In the genomic region with DNA sequence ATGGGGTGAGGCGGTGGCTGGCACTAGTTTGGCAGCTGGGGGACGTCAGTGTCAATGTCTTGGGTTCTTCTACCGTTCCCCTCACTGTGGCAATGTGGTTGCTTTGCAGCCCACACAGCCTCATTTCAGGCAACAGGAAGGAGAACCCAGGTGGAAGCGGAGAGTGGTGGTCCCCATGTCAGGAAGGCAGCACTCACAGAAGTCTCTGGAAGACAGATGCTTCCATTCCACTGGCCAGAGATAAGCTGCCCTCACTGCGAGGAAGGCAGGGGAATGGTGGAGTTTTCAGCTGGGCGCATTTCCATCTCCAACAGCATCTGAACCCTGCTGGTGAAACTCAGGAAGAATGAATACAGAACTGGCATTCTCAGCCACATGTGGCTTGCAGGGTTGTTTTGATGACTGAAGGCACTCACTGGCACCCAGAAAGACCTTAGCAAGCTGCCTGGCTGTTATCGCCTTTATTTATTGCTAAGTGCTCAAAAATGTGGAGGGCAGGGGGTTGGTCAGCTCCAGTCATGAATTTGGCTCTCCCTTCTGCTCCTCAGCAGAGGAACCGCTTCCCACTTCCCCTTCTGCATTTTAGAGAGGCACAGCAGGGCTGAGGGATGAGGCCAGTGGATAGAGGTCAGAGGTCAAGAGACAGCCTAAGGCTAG, we compare ENCODE assay signal across 14 cellular contexts. TPM values are rescaled to one million over a fixed set of nuclear protein-coding genes. Genes with fewer than 3 reads are reported as not detected.
DNase-seq lines count a peak whose midpoint lies in the region; ATAC-seq and TF ChIP-seq lines count a peak whose summit lies in the region.
"Had no signal": no experiment of that assay in that cellular context is flagged by ENCODE, and none has a peak within 500 bp of the region (broad histone marks: within the 10 kb centered on the region; RNA-seq: fewer than 3 reads in every experiment).

No MANE protein-coding gene starts in this region.

- no peak for ATAC-seq in HG03039 (IDR thresholded peaks at IDR 0.05; ENCODE audit: unreplicated experiment)
- no peak for ATAC-seq in GM21447 (IDR thresholded peaks at IDR 0.05; ENCODE audit: unreplicated experiment)
- ATAC-seq: stimulated activated effector memory CD8-positive, alpha-beta T cell treated with anti-CD3 and anti-CD28 coated beads, Interleukin-12 subunit alpha, Interleukin-12 subunit beta, amount 100 ng/mL, for 72 hours had no signal

- H3K4me3 ChIP-seq in cardiac fibroblast (replicated peaks in 1 of 2; ENCODE audit: low read depth in 2 of 2, low read length in 2 of 2) (no peak overlapping the region), BE2C (ENCODE audit: low read depth, low read length) (no peak overlapping the region)
- H3K4me3 ChIP-seq: lower lobe of right lung had no signal

- TF ChIP-seq CTCF in cardiac fibroblast (IDR thresholded peaks at IDR 0.05; ENCODE audit: low read depth, low read length) (no peak), nephron progenitor cell (IDR thresholded peaks at IDR 0.05) (no peak), BE2C (IDR thresholded peaks at IDR 0.05; ENCODE audit: low read depth, low read length) (no peak)

- H3K36me3 ChIP-seq in BE2C = no peaks in the 10 kb centered on the region
- H3K36me3 ChIP-seq: lower lobe of right lung had no signal

- peaks cover 46% of the 10 kb centered on the region for H3K4me1 Mint-ChIP-seq in nephron progenitor cell
- H3K4me1 Mint-ChIP-seq: activated naive CD4-positive, alpha-beta T cell treated with anti-CD3 and anti-CD28 coated beads, Interleukin-2, amount 50 U/mL, for 24 hours had no signal

- no peaks in the 10 kb centered on the region for H3K36me3 Mint-ChIP-seq in nephron progenitor cell (ENCODE audit: low read depth)
- H3K36me3 Mint-ChIP-seq: activated naive CD4-positive, alpha-beta T cell treated with anti-CD3 and anti-CD28 coated beads, Interleukin-2, amount 50 U/mL, for 24 hours; stimulated activated effector memory CD8-positive, alpha-beta T cell treated with anti-CD3 and anti-CD28 coated beads, Interleukin-12 subunit alpha, Interleukin-12 subunit beta, amount 100 ng/mL, for 72 hours had no signal

- peak overlapping the region; percentile 58 for H3K27ac Mint-ChIP-seq in nephron progenitor cell
- H3K27ac Mint-ChIP-seq: activated naive CD4-positive, alpha-beta T cell treated with anti-CD3 and anti-CD28 coated beads, Interleukin-2, amount 50 U/mL, for 24 hours; stimulated activated effector memory CD8-positive, alpha-beta T cell treated with anti-CD3 and anti-CD28 coated beads, Interleukin-12 subunit alpha, Interleukin-12 subunit beta, amount 100 ng/mL, for 72 hours had no signal

- H3K27me3 Mint-ChIP-seq in nephron progenitor cell (ENCODE audit: low read depth, poor library complexity) = peaks cover 2% of the 10 kb centered on the region

- H3K4me3 Mint-ChIP-seq in nephron progenitor cell = peak overlapping the region; percentile 23
- H3K4me3 Mint-ChIP-seq: activated naive CD4-positive, alpha-beta T cell treated with anti-CD3 and anti-CD28 coated beads, Interleukin-2, amount 50 U/mL, for 24 hours; H9; stimulated activated effector memory CD8-positive, alpha-beta T cell treated with anti-CD3 and anti-CD28 coated beads, Interleukin-12 subunit alpha, Interleukin-12 subunit beta, amount 100 ng/mL, for 72 hours had no signal

- no peaks in the 10 kb centered on the region for H3K9me3 ChIP-seq in BE2C
- H3K9me3 ChIP-seq: lower lobe of right lung had no signal

- peaks cover 3% of the 10 kb centered on the region for H3K9me3 Mint-ChIP-seq in nephron progenitor cell
- H3K9me3 Mint-ChIP-seq: activated naive CD4-positive, alpha-beta T cell treated with anti-CD3 and anti-CD28 coated beads, Interleukin-2, amount 50 U/mL, for 24 hours; stimulated activated effector memory CD8-positive, alpha-beta T cell treated with anti-CD3 and anti-CD28 coated beads, Interleukin-12 subunit alpha, Interleukin-12 subunit beta, amount 100 ng/mL, for 72 hours had no signal

- DNase-seq in CD1c-positive myeloid dendritic cell (ENCODE audit: extremely low spot score) (peak; percentile 48), M059J (ENCODE audit: low read depth) (peak; percentile 93), cardiac fibroblast (ENCODE audit: low read depth in 2 of 2) (peak; percentile 60 to 82), nephron progenitor cell (no peak), BE2C (no peak)
- no peak for DNase-seq in NK-92 treated with Interleukin-12 subunit alpha and Interleukin-12 subunit beta, amount 100 ng/mL, for 24 hours (lab: John Stamatoyannopoulos, UW)
- DNase-seq: H9, lower lobe of right lung, NCI-H2171 treated with DMSO at 0.1 percent for 48 hours, RPMI8226 had no signal

- no peaks in the 10 kb centered on the region for H3K4me1 ChIP-seq in BE2C
- H3K4me1 ChIP-seq: lower lobe of right lung had no signal

- no peaks in the 10 kb centered on the region for H3K27me3 ChIP-seq in BE2C

RNA-seq across cellular contexts. Expression of a gene that starts 19.4 kb away (rescaled TPM):
- total RNA-seq in M059J (2014; rRNA removed; shearing (Covaris generic)) = 3.3 and 5.8 TPM in 2 replicates
- not detected for polyA plus RNA-seq in BE2C (2012; ENCODE audit: insufficient read depth, insufficient read length, low read depth)

RNA-seq across cellular contexts. Expression of a gene that starts 42.3 kb away (rescaled TPM):
- 2.9 and 3.6 TPM in 2 replicates for total RNA-seq in M059J (2014; rRNA removed; shearing (Covaris generic))
- 4.6 TPM for polyA plus RNA-seq in BE2C (2012; ENCODE audit: insufficient read depth, insufficient read length, low read depth)

Comparison
In these comparisons a context has a peak if more than half of its experiments do, and no peak if none do; other contexts are left out.
1. DNase-seq: peak in CD1c-positive myeloid dendritic cell (single experiment), M059J (single experiment) and cardiac fibroblast (2 of 2); none in nephron progenitor cell (single experiment), NK-92 treated with Interleukin-12 subunit alpha and Interleukin-12 subunit beta, amount 100 ng/mL, for 24 hours (single experiment) and BE2C (single experiment).